In the genomic region with DNA sequence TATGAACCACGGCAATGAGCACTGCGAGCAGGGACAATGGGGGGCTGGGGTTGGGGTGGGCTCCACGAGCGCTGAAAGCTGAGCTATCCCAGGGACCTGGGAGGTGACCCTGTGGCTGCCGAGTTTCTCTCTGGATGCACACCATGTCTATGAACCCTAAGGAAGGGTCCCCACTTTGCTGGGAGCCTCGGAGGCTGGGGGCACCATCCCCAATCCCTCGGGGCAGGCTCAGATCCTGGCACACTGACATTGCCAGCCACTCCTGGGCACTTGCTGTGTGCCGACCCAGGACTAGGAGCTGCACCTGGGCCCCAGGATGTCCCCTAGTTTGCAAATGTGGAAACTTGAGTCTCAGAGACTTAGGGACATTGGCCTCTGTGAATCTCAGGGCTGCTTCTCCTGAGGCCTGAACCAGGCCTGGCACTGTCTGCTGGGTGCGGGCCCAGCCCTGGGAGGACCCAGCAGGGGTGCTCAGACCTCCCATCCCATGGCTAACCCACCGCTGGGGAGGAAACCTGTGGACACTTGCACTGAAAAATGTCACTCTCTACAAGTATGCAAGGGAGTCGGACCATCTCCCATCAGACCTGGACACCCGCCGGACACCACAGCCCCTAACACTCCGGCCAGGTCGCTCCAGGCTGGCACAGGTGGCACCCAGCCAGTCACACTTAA, we compare ENCODE assay signal across 1 cellular context.
TF ChIP-seq lines count a peak whose summit lies in the region.

No MANE protein-coding gene starts in this region.

TF ChIP-seq in K562, 482 proteins besides CTCF, POLR2A, EP300 and RAD21:
- no peak for TF ChIP-seq SP2 (IDR thresholded peaks at IDR 0.05; ENCODE audit: extremely low read depth, low read depth, low read length, poor library complexity, severe bottlenecking)
- peak; percentile 58 for TF ChIP-seq POLR2G (IDR thresholded peaks at IDR 0.05; ENCODE audit: low read depth, low read length)
